ENCODE assay signal across 9 cellular contexts in genomic region chr15:47812436-47813109, GRCh38.
A peak's percentile ranks its signal among the peaks of the same experiment; 100 is the strongest.
DNase-seq lines count a peak whose midpoint lies in the region; ATAC-seq and TF ChIP-seq lines count a peak whose summit lies in the region.
"Had no signal": no experiment of that assay in that cellular context is flagged by ENCODE, and none has a peak within 500 bp of the region (broad histone marks: within the 10 kb centered on the region; RNA-seq: fewer than 3 reads in every experiment).

No MANE protein-coding gene starts in this region.

- TF ChIP-seq EP300 in suprapubic skin (IDR thresholded peaks at IDR 0.05), result no peak

- no peak for TF ChIP-seq POLR2A in suprapubic skin (IDR thresholded peaks at IDR 0.05)

- DNase-seq in fibroblast of mammary gland (ENCODE audit: low read depth), result peak; percentile 4
- DNase-seq in activated naive CD4-positive, alpha-beta T cell treated with anti-CD3 and anti-CD28 coated beads, Interleukin-2, amount 50 U/mL, for 16 hours, result no peak
- DNase-seq in suprapubic skin (ENCODE audit: low spot score in 2 of 2), result no peak
- DNase-seq in ascending aorta (ENCODE audit: low spot score in 2 of 2), result no peak
- DNase-seq in activated naive CD4-positive, alpha-beta T cell treated with anti-CD3 and anti-CD28 coated beads for 36 hours, result no peak

- peak; percentile 66 for ATAC-seq in GM21367 (IDR thresholded peaks at IDR 0.05; ENCODE audit: unreplicated experiment)
- ATAC-seq in HG03469 (IDR thresholded peaks at IDR 0.05; ENCODE audit: unreplicated experiment), result peak; percentile 49

- H3K36me3 Mint-ChIP-seq in activated naive CD4-positive, alpha-beta T cell treated with anti-CD3 and anti-CD28 coated beads for 36 hours (ENCODE audit: low read depth), result no peaks in the 10 kb centered on the region
- H3K36me3 Mint-ChIP-seq: memory B cell had no signal

- no peaks in the 10 kb centered on the region for H3K79me2 ChIP-seq in DOHH2 (ENCODE audit: control insufficient read depth, low read length)

- H3K4me3 Mint-ChIP-seq in activated naive CD4-positive, alpha-beta T cell treated with anti-CD3 and anti-CD28 coated beads for 36 hours, result no peak overlapping the region
- H3K4me3 Mint-ChIP-seq: memory B cell had no signal

- no peak overlapping the region for H3K27ac Mint-ChIP-seq in activated naive CD4-positive, alpha-beta T cell treated with anti-CD3 and anti-CD28 coated beads for 36 hours
- H3K27ac Mint-ChIP-seq: memory B cell had no signal

- peaks cover 12% of the 10 kb centered on the region for H3K27me3 Mint-ChIP-seq in activated naive CD4-positive, alpha-beta T cell treated with anti-CD3 and anti-CD28 coated beads for 36 hours (ENCODE audit: low read depth)
- H3K27me3 Mint-ChIP-seq: memory B cell had no signal

- H3F3A ChIP-seq in DOHH2 (ENCODE audit: control insufficient read depth, insufficient read depth), result peaks cover 9% of the 10 kb centered on the region

- H3K9me3 ChIP-seq in DOHH2 (ENCODE audit: control insufficient read depth, insufficient read depth, low read length) (no peaks in the 10 kb centered on the region), suprapubic skin (no peaks in the 10 kb centered on the region), ascending aorta (no peaks in the 10 kb centered on the region)

- TF ChIP-seq CTCF in DOHH2 (IDR thresholded peaks at IDR 0.05; ENCODE audit: low read depth, low read length, poor library complexity, severe bottlenecking) (no peak), fibroblast of mammary gland (conservative IDR thresholded peaks at IDR 0.05; ENCODE audit: control insufficient read depth, insufficient read depth, low read depth, low read length) (no peak), suprapubic skin (IDR thresholded peaks at IDR 0.05) (no peak), ascending aorta (IDR thresholded peaks at IDR 0.05) (no peak)

- H3K9me2 ChIP-seq in DOHH2 (replicated peaks; ENCODE audit: control insufficient read depth, low read length), result no peaks in the 10 kb centered on the region

- H3K9me3 Mint-ChIP-seq in activated naive CD4-positive, alpha-beta T cell treated with anti-CD3 and anti-CD28 coated beads for 36 hours, result no peaks in the 10 kb centered on the region
- H3K9me3 Mint-ChIP-seq: memory B cell had no signal

- H3K4me1 Mint-ChIP-seq in activated naive CD4-positive, alpha-beta T cell treated with anti-CD3 and anti-CD28 coated beads for 36 hours (ENCODE audit: low read depth), result peaks cover 3% of the 10 kb centered on the region

- H3K36me3 ChIP-seq in DOHH2 (ENCODE audit: control insufficient read depth, low read length), result no peaks in the 10 kb centered on the region
- no peaks in the 10 kb centered on the region for H3K36me3 ChIP-seq in suprapubic skin
- no peaks in the 10 kb centered on the region for H3K36me3 ChIP-seq in ascending aorta

- no peaks in the 10 kb centered on the region for H4K20me1 ChIP-seq in DOHH2 (ENCODE audit: control insufficient read depth, insufficient read depth, low read depth, low read length)

- H3K4me3 ChIP-seq in DOHH2 (ENCODE audit: low read length), result peak overlapping the region; percentile 42
- no peak overlapping the region for H3K4me3 ChIP-seq in fibroblast of mammary gland (ENCODE audit: control insufficient read depth, low read depth, low read length)
- no peak overlapping the region for H3K4me3 ChIP-seq in suprapubic skin
- no peak overlapping the region for H3K4me3 ChIP-seq in ascending aorta

- peak overlapping the region; percentile 72 for H3K4me2 ChIP-seq in DOHH2 (ENCODE audit: low read length)

- no peaks in the 10 kb centered on the region for H3K27me3 ChIP-seq in DOHH2 (ENCODE audit: control insufficient read depth, low read length)
- H3K27me3 ChIP-seq in suprapubic skin, result no peaks in the 10 kb centered on the region
- no peaks in the 10 kb centered on the region for H3K27me3 ChIP-seq in ascending aorta

- intact Hi-C loops in ascending aorta (cut with DNase I), result loop anchor here (10.0 kb wide), 1 partner anchor 62 kb away; no protein-coding TSS in a partner anchor
- intact Hi-C loops in activated naive CD4-positive, alpha-beta T cell treated with anti-CD3 and anti-CD28 coated beads for 36 hours (cut with micrococcal nuclease), result no loop called here

- H3K4me1 ChIP-seq in DOHH2 (ENCODE audit: control insufficient read depth, low read length) (peaks cover 56% of the 10 kb centered on the region), suprapubic skin (peaks cover 5% of the 10 kb centered on the region), ascending aorta (no peaks in the 10 kb centered on the region)

- 65% methylated on average over 5 of the region's 5 CpGs for WGBS in suprapubic skin

- peak overlapping the region; percentile 88 for H3K27ac ChIP-seq in DOHH2 (ENCODE audit: low read depth, low read length)
- H3K27ac ChIP-seq in suprapubic skin, result no peak overlapping the region
- H3K27ac ChIP-seq in ascending aorta, result no peak overlapping the region

- CTCF ChIA-PET in activated naive CD4-positive, alpha-beta T cell treated with anti-CD3 and anti-CD28 coated beads for 36 hours (lab: Charles Lee), result no interaction called here
